In genomic region chr1:109228167-109228566, GRCh38 we compare ENCODE assay signal across 2 cellular contexts.
TF ChIP-seq lines count a peak whose summit lies in the region.

No MANE protein-coding gene starts in this region.

TF ChIP-seq in WTC11, 78 proteins besides CTCF, POLR2A, EP300 and RAD21 (continues in another document):
- TF ChIP-seq NR1H2 (CRISPR knock-in tag; IDR thresholded peaks at IDR 0.05) (no peak), NFYB (CRISPR knock-in tag; conservative IDR thresholded peaks at IDR 0.05; ENCODE audit: low read depth) (no peak), ZNF423 (CRISPR knock-in tag; IDR thresholded peaks at IDR 0.05) (no peak), ETV6 (CRISPR knock-in tag; IDR thresholded peaks at IDR 0.05) (no peak), NFE2L1 (CRISPR knock-in tag; IDR thresholded peaks at IDR 0.05) (no peak), ZNF416 (CRISPR knock-in tag; IDR thresholded peaks at IDR 0.05) (no peak), IRF2 (CRISPR knock-in tag; IDR thresholded peaks at IDR 0.05; ENCODE audit: borderline replicate concordance, low read depth) (no peak), STAT6 (CRISPR knock-in tag; conservative IDR thresholded peaks at IDR 0.05; ENCODE audit: low read depth) (no peak), ATF1 (CRISPR knock-in tag; IDR thresholded peaks at IDR 0.05) (no peak), E2F5 (CRISPR knock-in tag; IDR thresholded peaks at IDR 0.05) (no peak), ATF6 (CRISPR knock-in tag; IDR thresholded peaks at IDR 0.05) (no peak), GTF2I (CRISPR knock-in tag; conservative IDR thresholded peaks at IDR 0.05) (no peak), MYBL2 (CRISPR knock-in tag; IDR thresholded peaks at IDR 0.05) (no peak), FOXP1 (CRISPR knock-in tag; IDR thresholded peaks at IDR 0.05; ENCODE audit: borderline replicate concordance) (no peak)
- TF ChIP-seq, protein P1, sequence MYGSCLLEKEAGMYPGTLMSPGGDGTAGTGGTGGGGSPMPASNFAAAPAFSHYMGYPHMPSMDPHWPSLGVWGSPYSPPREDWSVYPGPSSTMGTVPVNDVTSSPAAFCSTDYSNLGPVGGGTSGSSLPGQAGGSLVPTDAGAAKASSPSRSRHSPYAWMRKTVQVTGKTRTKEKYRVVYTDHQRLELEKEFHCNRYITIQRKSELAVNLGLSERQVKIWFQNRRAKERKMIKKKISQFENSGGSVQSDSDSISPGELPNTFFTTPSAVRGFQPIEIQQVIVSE (CRISPR knock-in tag; IDR thresholded peaks at IDR 0.05; ENCODE audit: borderline replicate concordance): no peak
- TF ChIP-seq, protein P2, sequence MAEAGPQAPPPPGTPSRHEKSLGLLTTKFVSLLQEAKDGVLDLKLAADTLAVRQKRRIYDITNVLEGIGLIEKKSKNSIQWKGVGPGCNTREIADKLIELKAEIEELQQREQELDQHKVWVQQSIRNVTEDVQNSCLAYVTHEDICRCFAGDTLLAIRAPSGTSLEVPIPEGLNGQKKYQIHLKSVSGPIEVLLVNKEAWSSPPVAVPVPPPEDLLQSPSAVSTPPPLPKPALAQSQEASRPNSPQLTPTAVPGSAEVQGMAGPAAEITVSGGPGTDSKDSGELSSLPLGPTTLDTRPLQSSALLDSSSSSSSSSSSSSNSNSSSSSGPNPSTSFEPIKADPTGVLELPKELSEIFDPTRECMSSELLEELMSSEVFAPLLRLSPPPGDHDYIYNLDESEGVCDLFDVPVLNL (CRISPR knock-in tag; IDR thresholded peaks at IDR 0.05; ENCODE audit: borderline replicate concordance, low read depth): no peak
- TF ChIP-seq, protein P3, sequence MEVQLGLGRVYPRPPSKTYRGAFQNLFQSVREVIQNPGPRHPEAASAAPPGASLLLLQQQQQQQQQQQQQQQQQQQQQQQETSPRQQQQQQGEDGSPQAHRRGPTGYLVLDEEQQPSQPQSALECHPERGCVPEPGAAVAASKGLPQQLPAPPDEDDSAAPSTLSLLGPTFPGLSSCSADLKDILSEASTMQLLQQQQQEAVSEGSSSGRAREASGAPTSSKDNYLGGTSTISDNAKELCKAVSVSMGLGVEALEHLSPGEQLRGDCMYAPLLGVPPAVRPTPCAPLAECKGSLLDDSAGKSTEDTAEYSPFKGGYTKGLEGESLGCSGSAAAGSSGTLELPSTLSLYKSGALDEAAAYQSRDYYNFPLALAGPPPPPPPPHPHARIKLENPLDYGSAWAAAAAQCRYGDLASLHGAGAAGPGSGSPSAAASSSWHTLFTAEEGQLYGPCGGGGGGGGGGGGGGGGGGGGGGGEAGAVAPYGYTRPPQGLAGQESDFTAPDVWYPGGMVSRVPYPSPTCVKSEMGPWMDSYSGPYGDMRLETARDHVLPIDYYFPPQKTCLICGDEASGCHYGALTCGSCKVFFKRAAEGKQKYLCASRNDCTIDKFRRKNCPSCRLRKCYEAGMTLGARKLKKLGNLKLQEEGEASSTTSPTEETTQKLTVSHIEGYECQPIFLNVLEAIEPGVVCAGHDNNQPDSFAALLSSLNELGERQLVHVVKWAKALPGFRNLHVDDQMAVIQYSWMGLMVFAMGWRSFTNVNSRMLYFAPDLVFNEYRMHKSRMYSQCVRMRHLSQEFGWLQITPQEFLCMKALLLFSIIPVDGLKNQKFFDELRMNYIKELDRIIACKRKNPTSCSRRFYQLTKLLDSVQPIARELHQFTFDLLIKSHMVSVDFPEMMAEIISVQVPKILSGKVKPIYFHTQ (CRISPR knock-in tag; IDR thresholded peaks at IDR 0.05): no peak
- TF ChIP-seq, protein P4, sequence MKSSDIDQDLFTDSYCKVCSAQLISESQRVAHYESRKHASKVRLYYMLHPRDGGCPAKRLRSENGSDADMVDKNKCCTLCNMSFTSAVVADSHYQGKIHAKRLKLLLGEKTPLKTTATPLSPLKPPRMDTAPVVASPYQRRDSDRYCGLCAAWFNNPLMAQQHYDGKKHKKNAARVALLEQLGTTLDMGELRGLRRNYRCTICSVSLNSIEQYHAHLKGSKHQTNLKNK (CRISPR knock-in tag; IDR thresholded peaks at IDR 0.05): no peak

TF ChIP-seq in H1, 55 proteins besides CTCF, POLR2A, EP300 and RAD21:
- no peak for TF ChIP-seq JUN (IDR thresholded peaks at IDR 0.05; ENCODE audit: low read depth, low read length)
- TF ChIP-seq RXRA (IDR thresholded peaks at IDR 0.05; ENCODE audit: insufficient read depth, low read depth, low read length): no peak
- no peak for TF ChIP-seq CEBPB (IDR thresholded peaks at IDR 0.05; ENCODE audit: low read depth, low read length)
- TF ChIP-seq BACH1 (IDR thresholded peaks at IDR 0.05; ENCODE audit: low read length): no peak
- TF ChIP-seq SIX5 (IDR thresholded peaks at IDR 0.05; ENCODE audit: low read depth, low read length): no peak
- TF ChIP-seq YY1 (IDR thresholded peaks at IDR 0.05; ENCODE audit: low read depth, low read length): no peak
- TF ChIP-seq SRF (IDR thresholded peaks at IDR 0.05; ENCODE audit: low read depth, low read length): no peak
- TF ChIP-seq, protein P5, sequence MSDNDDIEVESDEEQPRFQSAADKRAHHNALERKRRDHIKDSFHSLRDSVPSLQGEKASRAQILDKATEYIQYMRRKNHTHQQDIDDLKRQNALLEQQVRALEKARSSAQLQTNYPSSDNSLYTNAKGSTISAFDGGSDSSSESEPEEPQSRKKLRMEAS (IDR thresholded peaks at IDR 0.05): no peak
- TF ChIP-seq GTF2F1 (IDR thresholded peaks at IDR 0.05; ENCODE audit: borderline replicate concordance, low read depth, low read length): no peak
- TF ChIP-seq, protein P6, sequence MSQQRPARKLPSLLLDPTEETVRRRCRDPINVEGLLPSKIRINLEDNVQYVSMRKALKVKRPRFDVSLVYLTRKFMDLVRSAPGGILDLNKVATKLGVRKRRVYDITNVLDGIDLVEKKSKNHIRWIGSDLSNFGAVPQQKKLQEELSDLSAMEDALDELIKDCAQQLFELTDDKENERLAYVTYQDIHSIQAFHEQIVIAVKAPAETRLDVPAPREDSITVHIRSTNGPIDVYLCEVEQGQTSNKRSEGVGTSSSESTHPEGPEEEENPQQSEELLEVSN (IDR thresholded peaks at IDR 0.05): no peak
- no peak for TF ChIP-seq CTBP2 (IDR thresholded peaks at IDR 0.05; ENCODE audit: borderline replicate concordance, insufficient read depth, insufficient read length, low read length)
- TF ChIP-seq CREB1 (IDR thresholded peaks at IDR 0.05): no peak
